ENCODE assay signal across 25 cellular contexts in the genomic region with DNA sequence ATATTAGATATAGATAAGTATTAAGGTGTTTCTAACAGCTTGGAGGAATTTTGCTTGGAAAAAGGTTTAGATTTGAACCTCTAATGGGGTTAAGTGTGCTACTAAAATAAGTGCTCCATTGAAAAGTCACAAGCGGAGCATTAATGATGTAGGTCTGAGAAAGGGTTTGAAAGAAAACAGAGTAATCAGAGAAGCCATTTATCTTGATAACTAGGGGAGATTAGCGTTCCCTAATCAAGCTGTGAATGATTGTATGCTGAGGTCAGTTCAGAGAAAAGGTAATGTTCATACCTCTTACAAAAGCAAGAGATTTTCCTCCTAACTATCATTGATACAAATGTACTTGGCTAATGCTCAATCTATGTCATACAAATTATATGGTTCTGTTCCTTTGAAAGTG. TPM values are rescaled to one million over a fixed set of nuclear protein-coding genes. Genes with fewer than 3 reads are reported as not detected.
DNase-seq lines count a peak whose midpoint lies in the region; ATAC-seq, FAIRE-seq and TF ChIP-seq lines count a peak whose summit lies in the region.
"Had no signal": no experiment of that assay in that cellular context is flagged by ENCODE, and none has a peak within 500 bp of the region (broad histone marks: within the 10 kb centered on the region; RNA-seq: fewer than 3 reads in every experiment).

No MANE protein-coding gene starts in this region.

- H3K27me3 Mint-ChIP-seq in activated naive CD8-positive, alpha-beta T cell treated with anti-CD3 and anti-CD28 coated beads for 36 hours: no peaks in the 10 kb centered on the region
- no peaks in the 10 kb centered on the region for H3K27me3 Mint-ChIP-seq in activated naive CD8-positive, alpha-beta T cell treated with anti-CD3 and anti-CD28 coated beads, Interleukin-2, amount 50 U/mL, for 24 hours
- H3K27me3 Mint-ChIP-seq in memory B cell: no peaks in the 10 kb centered on the region

- H3K9ac ChIP-seq in OCI-LY1 (ENCODE audit: low read length): peak overlapping the region; percentile 96
- H3K9ac ChIP-seq in kidney (ENCODE audit: low read length in 2 of 2): no peak overlapping the region

- no peak for TF ChIP-seq EP300 in upper lobe of left lung (IDR thresholded peaks at IDR 0.05)

- peak overlapping the region; percentile 84 for H3K4me3 Mint-ChIP-seq in activated naive CD8-positive, alpha-beta T cell treated with anti-CD3 and anti-CD28 coated beads for 36 hours
- no peak overlapping the region for H3K4me3 Mint-ChIP-seq in activated naive CD8-positive, alpha-beta T cell treated with anti-CD3 and anti-CD28 coated beads, Interleukin-2, amount 50 U/mL, for 24 hours
- H3K4me3 Mint-ChIP-seq in memory B cell: peak overlapping the region; percentile 85

- no peak for DNase-seq in activated naive CD8-positive, alpha-beta T cell treated with anti-CD3 and anti-CD28 coated beads for 36 hours
- no peak for DNase-seq in activated naive CD8-positive, alpha-beta T cell treated with anti-CD3 and anti-CD28 coated beads, Interleukin-2, amount 50 U/mL, for 24 hours
- no peak for DNase-seq in memory B cell (ENCODE audit: low spot score in 2 of 2)
- DNase-seq in upper lobe of left lung: no peak
- no peak for DNase-seq in mesenteric fat pad (ENCODE audit: low spot score)
- DNase-seq in kidney: no peak
- DNase-seq: activated naive CD4-positive, alpha-beta T cell treated with anti-CD3 and anti-CD28 coated beads, Interleukin-2, amount 50 U/mL, for 16 hours; activated T-cell treated with anti-CD3 and anti-CD28 coated beads for 4 hours; brain microvascular endothelial cell; COR-L47; dermis blood vessel endothelial cell; GDM1; NCI-H1694; NCI-H446 treated with DMSO at 0.1 percent for 48 hours; ovary; stimulated activated CD4-positive, alpha-beta T cell treated with anti-CD3 and anti-CD28 coated beads, Interleukin-4, amount 100 ng/mL, for 24 hours; stimulated activated CD8-positive, alpha-beta memory T cell treated with anti-CD3 and anti-CD28 coated beads, Interleukin-4, amount 100 ng/mL, for 48 hours; T1000; thyroid gland had no signal

- H3K9me3 Mint-ChIP-seq in activated naive CD8-positive, alpha-beta T cell treated with anti-CD3 and anti-CD28 coated beads for 36 hours: no peaks in the 10 kb centered on the region
- no peaks in the 10 kb centered on the region for H3K9me3 Mint-ChIP-seq in activated naive CD8-positive, alpha-beta T cell treated with anti-CD3 and anti-CD28 coated beads, Interleukin-2, amount 50 U/mL, for 24 hours
- H3K9me3 Mint-ChIP-seq in memory B cell: no peaks in the 10 kb centered on the region

- no peak for FAIRE-seq in kidney (lab: Jason Lieb, UNC)
- FAIRE-seq: islet of Langerhans had no signal

- H4K20me1 ChIP-seq in OCI-LY1 (ENCODE audit: insufficient read depth, low read length): no peaks in the 10 kb centered on the region

- peaks cover 5% of the 10 kb centered on the region; the same call in 1 of the 2 replicates for H3K36me3 ChIP-seq in OCI-LY1 (ENCODE audit: insufficient read depth, low read length)
- no peaks in the 10 kb centered on the region for H3K36me3 ChIP-seq in upper lobe of left lung
- no peaks in the 10 kb centered on the region for H3K36me3 ChIP-seq in kidney (ENCODE audit: control insufficient read depth in 1 of 2, insufficient read depth in 2 of 2, low read length in 2 of 2)
- H3K36me3 ChIP-seq: brain microvascular endothelial cell, HAP-1, ovary, thyroid gland had no signal

- TF ChIP-seq POLR2A in upper lobe of left lung (IDR thresholded peaks at IDR 0.05): no peak

- no peak overlapping the region for H2AFZ ChIP-seq in OCI-LY1 (ENCODE audit: low read length)

- H3K27me3 ChIP-seq in OCI-LY1 (ENCODE audit: insufficient read depth, low read length) (no peaks in the 10 kb centered on the region), upper lobe of left lung (no peaks in the 10 kb centered on the region)
- H3K27me3 ChIP-seq: brain microvascular endothelial cell, ovary, thyroid gland had no signal

- no peaks in the 10 kb centered on the region for H3K9me3 ChIP-seq in OCI-LY1 (ENCODE audit: low read length)
- no peaks in the 10 kb centered on the region for H3K9me3 ChIP-seq in upper lobe of left lung
- H3K9me3 ChIP-seq in kidney (ENCODE audit: control insufficient read depth in 1 of 2, low read length in 2 of 2): no peaks in the 10 kb centered on the region
- H3K9me3 ChIP-seq: HAP-1, ovary, thyroid gland had no signal

- peaks cover 5% of the 10 kb centered on the region; the same call in 1 of the 2 replicates for H3F3A ChIP-seq in OCI-LY1 (ENCODE audit: insufficient read depth, low read length)

- WGBS in upper lobe of left lung, 2 donors: 74 to 75% methylated on average over 2 of the region's 2 CpGs

- H3K4me1 Mint-ChIP-seq in activated naive CD8-positive, alpha-beta T cell treated with anti-CD3 and anti-CD28 coated beads for 36 hours: peaks cover 37% of the 10 kb centered on the region
- H3K4me1 Mint-ChIP-seq in activated naive CD8-positive, alpha-beta T cell treated with anti-CD3 and anti-CD28 coated beads, Interleukin-2, amount 50 U/mL, for 24 hours: peaks cover 52% of the 10 kb centered on the region
- H3K4me1 Mint-ChIP-seq in memory B cell: peaks cover 37% of the 10 kb centered on the region

- peaks cover 44% of the 10 kb centered on the region for H3K79me2 ChIP-seq in OCI-LY1 (ENCODE audit: insufficient read depth, low read length)

- ATAC-seq in activated naive CD8-positive, alpha-beta T cell treated with anti-CD3 and anti-CD28 coated beads, Interleukin-2, amount 50 U/mL, for 24 hours: no peak
- ATAC-seq in memory B cell (ENCODE audit: low read depth): no peak
- ATAC-seq in upper lobe of left lung (ENCODE audit: low FRiP score in 2 of 2): no peak
- no peak for ATAC-seq in GM18909 (IDR thresholded peaks at IDR 0.05; ENCODE audit: poor library complexity, unreplicated experiment)
- ATAC-seq: esophagus mucosa had no signal

- intact Hi-C loops in kidney (cut with DNase I): no loop called here

- no peaks in the 10 kb centered on the region for H3K9me2 ChIP-seq in OCI-LY1 (ENCODE audit: low read depth, low read length)

- H3K27ac ChIP-seq in OCI-LY1 (ENCODE audit: low read depth, low read length, poor library complexity, severe bottlenecking): peak overlapping the region; percentile 95
- H3K27ac ChIP-seq in upper lobe of left lung: peak overlapping the region in 3 of 4 donors; percentile 68 to 82 (median 82)
- no peak overlapping the region for H3K27ac ChIP-seq in kidney (ENCODE audit: low read depth in 2 of 2, low read length in 2 of 2)
- H3K27ac ChIP-seq: brain microvascular endothelial cell, ovary, thyroid gland had no signal

- peaks cover 20% of the 10 kb centered on the region for H3K36me3 Mint-ChIP-seq in activated naive CD8-positive, alpha-beta T cell treated with anti-CD3 and anti-CD28 coated beads for 36 hours
- peaks cover 17% of the 10 kb centered on the region for H3K36me3 Mint-ChIP-seq in activated naive CD8-positive, alpha-beta T cell treated with anti-CD3 and anti-CD28 coated beads, Interleukin-2, amount 50 U/mL, for 24 hours (ENCODE audit: low read depth)
- peaks cover 4% of the 10 kb centered on the region for H3K36me3 Mint-ChIP-seq in memory B cell

- H3K4me1 ChIP-seq in OCI-LY1 (ENCODE audit: insufficient read depth, low read length, severe bottlenecking) (peaks cover 70% of the 10 kb centered on the region), upper lobe of left lung (peaks cover 13 to 24% (median 16%) of the 10 kb centered on the region in 4 donors), kidney (ENCODE audit: control insufficient read depth in 1 of 2, insufficient read depth in 1 of 2, low read depth in 1 of 2, low read length in 2 of 2) (no peaks in the 10 kb centered on the region)
- H3K4me1 ChIP-seq: HAP-1, thyroid gland had no signal

- no peak for TF ChIP-seq CTCF in OCI-LY1 (IDR thresholded peaks at IDR 0.05; ENCODE audit: low read length)
- no peak for TF ChIP-seq CTCF in upper lobe of left lung (IDR thresholded peaks at IDR 0.05)
- TF ChIP-seq CTCF in kidney (IDR thresholded peaks at IDR 0.05; ENCODE audit: borderline replicate concordance, extremely low read depth, insufficient read depth): no peak

- H3K27ac Mint-ChIP-seq in activated naive CD8-positive, alpha-beta T cell treated with anti-CD3 and anti-CD28 coated beads for 36 hours: peak overlapping the region; percentile 77
- H3K27ac Mint-ChIP-seq in activated naive CD8-positive, alpha-beta T cell treated with anti-CD3 and anti-CD28 coated beads, Interleukin-2, amount 50 U/mL, for 24 hours: no peak overlapping the region
- H3K27ac Mint-ChIP-seq in memory B cell: no peak overlapping the region

- H3K4me2 ChIP-seq in OCI-LY1 (ENCODE audit: low read length): peak overlapping the region; percentile 84

- H3K4me3 ChIP-seq in OCI-LY1 (ENCODE audit: low read depth, low read length, poor library complexity, severe bottlenecking) (peak overlapping the region; percentile 87), upper lobe of left lung (peak overlapping the region in 3 of 4 donors; percentile 25 to 41 (median 39)), kidney (ENCODE audit: low read length in 2 of 2) (no peak overlapping the region)
- H3K4me3 ChIP-seq: HAP-1, ovary, thyroid gland had no signal

RNA-seq across cellular contexts. Expression of a gene that starts 1.5 kb away (rescaled TPM):
- total RNA-seq in activated naive CD8-positive, alpha-beta T cell treated with anti-CD3 and anti-CD28 coated beads for 36 hours: 10 to 100 TPM; 47.4 to 51.0 TPM
- 10 to 100 TPM; 13.2 to 36.1 (median 26.3) TPM for total RNA-seq in upper lobe of left lung
- total RNA-seq in mesenteric fat pad: 15.6 TPM
- 20.4 TPM for total RNA-seq in kidney
- polyA plus RNA-seq in kidney (ENCODE audit: insufficient read depth, low read depth, low replicate concordance): 6.3 TPM
- total RNA-seq: LHCN-M2 had no signal

Comparison
In these comparisons a context has a peak if more than half of its experiments do, and no peak if none do; other contexts are left out.
1. H3K27ac ChIP-seq: peak in OCI-LY1 (single experiment) and upper lobe of left lung (3 of 4); none in kidney (0 of 2).
2. H3K4me3 ChIP-seq: peak in OCI-LY1 (single experiment) and upper lobe of left lung (3 of 4); none in kidney (0 of 2).